Comparison of ENCODE assay signal across 18 cellular contexts in genomic region chr10:133224861-133225366, GRCh38. TPM values are rescaled to one million over a fixed set of nuclear protein-coding genes. Genes with fewer than 3 reads are reported as not detected.
DNase-seq lines count a peak whose midpoint lies in the region; ATAC-seq and TF ChIP-seq lines count a peak whose summit lies in the region.
"Had no signal": no experiment of that assay in that cellular context is flagged by ENCODE, and none has a peak within 500 bp of the region (broad histone marks: within the 10 kb centered on the region; RNA-seq: fewer than 3 reads in every experiment).

No MANE protein-coding gene starts in this region.

- CTCF ChIA-PET in activated CD4-positive, alpha-beta memory T cell treated with anti-CD3 and anti-CD28 coated beads, Interleukin-2, amount 10 ng/mL, durations not matched to agents 7 days and 5 days (lab: Charles Lee), result interaction anchor here (2.6 to 3.3 kb wide), 3 partner anchors 34 to 105 kb away, joined by 7 to 24 read pairs (median 15); no protein-coding TSS in a partner anchor
- CTCF ChIA-PET in activated CD4-positive, alpha-beta memory T cell treated with anti-CD3 and anti-CD28 coated beads for 36 hours (lab: Charles Lee), result interaction anchor here (0.6 to 3.6 kb wide), 4 partner anchors 33 to 83 kb away, joined by 3 to 17 read pairs (median 4); no protein-coding TSS in a partner anchor

- H3K9me3 Mint-ChIP-seq in activated CD4-positive, alpha-beta memory T cell treated with anti-CD3 and anti-CD28 coated beads, Interleukin-2, amount 10 ng/mL, durations not matched to agents 7 days and 5 days, result no peaks in the 10 kb centered on the region
- H3K9me3 Mint-ChIP-seq in activated CD4-positive, alpha-beta memory T cell treated with anti-CD3 and anti-CD28 coated beads for 36 hours, result no peaks in the 10 kb centered on the region
- H3K9me3 Mint-ChIP-seq in activated T-helper 2 cell treated with anti-CD3 and anti-CD28 coated beads, Interferon-gamma antibody, Interleukin-2, Interleukin-4, amounts not matched to agents 10 μg/mL and 5 μg/mL and 100 μg/mL, durations not matched to agents 14 hours and 24 hours and 36 hours, result no peaks in the 10 kb centered on the region
- H3K9me3 Mint-ChIP-seq: naive B cell had no signal

- peak overlapping the region; percentile 44 for H3K4me3 Mint-ChIP-seq in activated CD4-positive, alpha-beta memory T cell treated with anti-CD3 and anti-CD28 coated beads, Interleukin-2, amount 10 ng/mL, durations not matched to agents 7 days and 5 days
- no peak overlapping the region for H3K4me3 Mint-ChIP-seq in activated CD4-positive, alpha-beta memory T cell treated with anti-CD3 and anti-CD28 coated beads for 36 hours
- peak overlapping the region; percentile 33 for H3K4me3 Mint-ChIP-seq in activated T-helper 2 cell treated with anti-CD3 and anti-CD28 coated beads, Interferon-gamma antibody, Interleukin-2, Interleukin-4, amounts not matched to agents 10 μg/mL and 5 μg/mL and 100 μg/mL, durations not matched to agents 14 hours and 24 hours and 36 hours (ENCODE audit: low read depth)
- H3K4me3 Mint-ChIP-seq: naive B cell had no signal

- TF ChIP-seq CTCF in lower lobe of right lung (IDR thresholded peaks at IDR 0.05) (no peak), upper lobe of right lung (IDR thresholded peaks at IDR 0.05) (no peak), right atrium auricular region (IDR thresholded peaks at IDR 0.05) (no peak), psoas muscle (IDR thresholded peaks at IDR 0.05) (no peak)

- H3K4me1 ChIP-seq in lower lobe of right lung, result peaks cover 14% of the 10 kb centered on the region
- H3K4me1 ChIP-seq in upper lobe of right lung, result no peaks in the 10 kb centered on the region
- H3K4me1 ChIP-seq in right atrium auricular region, result peaks cover 0 to 6% of the 10 kb centered on the region in 2 donors
- no peaks in the 10 kb centered on the region for H3K4me1 ChIP-seq in psoas muscle

- H3K27me3 ChIP-seq in lower lobe of right lung (ENCODE audit: low read depth) (peaks cover 59% of the 10 kb centered on the region), upper lobe of right lung (peaks cover 37% of the 10 kb centered on the region), right atrium auricular region (peaks cover 0 to 10% of the 10 kb centered on the region in 2 donors), psoas muscle (ENCODE audit: insufficient read depth in 3 of 3, low read length in 2 of 3) (peaks cover 3 to 67% (median 33%) of the 10 kb centered on the region in 3 donors)

- H3K27ac ChIP-seq in lower lobe of right lung, result peak overlapping the region; percentile 38
- H3K27ac ChIP-seq in upper lobe of right lung, result no peak overlapping the region
- H3K27ac ChIP-seq in right atrium auricular region, result no peak overlapping the region
- no peak overlapping the region for H3K27ac ChIP-seq in psoas muscle
- H3K27ac ChIP-seq: tibial artery, VCaP had no signal

- peaks cover 30% of the 10 kb centered on the region for H3K27me3 Mint-ChIP-seq in activated CD4-positive, alpha-beta memory T cell treated with anti-CD3 and anti-CD28 coated beads, Interleukin-2, amount 10 ng/mL, durations not matched to agents 7 days and 5 days
- H3K27me3 Mint-ChIP-seq in activated CD4-positive, alpha-beta memory T cell treated with anti-CD3 and anti-CD28 coated beads for 36 hours, result peaks cover 41% of the 10 kb centered on the region
- peaks cover 24% of the 10 kb centered on the region for H3K27me3 Mint-ChIP-seq in activated T-helper 2 cell treated with anti-CD3 and anti-CD28 coated beads, Interferon-gamma antibody, Interleukin-2, Interleukin-4, amounts not matched to agents 10 μg/mL and 5 μg/mL and 100 μg/mL, durations not matched to agents 14 hours and 24 hours and 36 hours (ENCODE audit: low read depth)

- POLR2A ChIA-PET in activated CD4-positive, alpha-beta memory T cell treated with anti-CD3 and anti-CD28 coated beads, Interleukin-2, amount 10 ng/mL, durations not matched to agents 7 days and 5 days (lab: Charles Lee), result interaction anchor here (1.1 to 2.7 kb wide), 5 partner anchors 34 to 53 kb away, joined by 3 to 8 read pairs (median 7); partner anchors contain the start of gene ADAM8
- POLR2A ChIA-PET in activated CD4-positive, alpha-beta memory T cell treated with anti-CD3 and anti-CD28 coated beads for 36 hours (lab: Charles Lee), result interaction anchor here (0.9 kb wide), 1 partner anchor 38 kb away, joined by 4 read pairs; no protein-coding TSS in a partner anchor

- peaks cover 7% of the 10 kb centered on the region for H3K36me3 Mint-ChIP-seq in activated CD4-positive, alpha-beta memory T cell treated with anti-CD3 and anti-CD28 coated beads, Interleukin-2, amount 10 ng/mL, durations not matched to agents 7 days and 5 days (ENCODE audit: low read depth)
- H3K36me3 Mint-ChIP-seq in activated CD4-positive, alpha-beta memory T cell treated with anti-CD3 and anti-CD28 coated beads for 36 hours, result no peaks in the 10 kb centered on the region
- H3K36me3 Mint-ChIP-seq in activated T-helper 2 cell treated with anti-CD3 and anti-CD28 coated beads, Interferon-gamma antibody, Interleukin-2, Interleukin-4, amounts not matched to agents 10 μg/mL and 5 μg/mL and 100 μg/mL, durations not matched to agents 14 hours and 24 hours and 36 hours (ENCODE audit: low read depth), result no peaks in the 10 kb centered on the region
- H3K36me3 Mint-ChIP-seq: naive B cell had no signal

- WGBS in psoas muscle, 3 donors, result 41 to 55% (median 51%) methylated on average over 18 of the region's 18 CpGs

- H3K4me3 ChIP-seq in lower lobe of right lung (peak overlapping the region; percentile 21), upper lobe of right lung (no peak overlapping the region), right atrium auricular region (peak overlapping the region in 1 of 2 donors; percentile 28), psoas muscle (no peak overlapping the region)
- H3K4me3 ChIP-seq: tibial artery had no signal

- H3K4me1 Mint-ChIP-seq in activated CD4-positive, alpha-beta memory T cell treated with anti-CD3 and anti-CD28 coated beads, Interleukin-2, amount 10 ng/mL, durations not matched to agents 7 days and 5 days, result peaks cover 32% of the 10 kb centered on the region
- H3K4me1 Mint-ChIP-seq in activated CD4-positive, alpha-beta memory T cell treated with anti-CD3 and anti-CD28 coated beads for 36 hours (ENCODE audit: low read depth), result peaks cover 23% of the 10 kb centered on the region
- peaks cover 19% of the 10 kb centered on the region for H3K4me1 Mint-ChIP-seq in activated T-helper 2 cell treated with anti-CD3 and anti-CD28 coated beads, Interferon-gamma antibody, Interleukin-2, Interleukin-4, amounts not matched to agents 10 μg/mL and 5 μg/mL and 100 μg/mL, durations not matched to agents 14 hours and 24 hours and 36 hours (ENCODE audit: low read depth)

- intact Hi-C loops in activated CD4-positive, alpha-beta memory T cell treated with anti-CD3 and anti-CD28 coated beads for 36 hours (cut with micrococcal nuclease), result no loop called here
- intact Hi-C loops in activated T-helper 2 cell treated with anti-CD3 and anti-CD28 coated beads, Interferon-gamma antibody, Interleukin-2, Interleukin-4, amounts not matched to agents 10 μg/mL and 5 μg/mL and 100 μg/mL, durations not matched to agents 14 hours and 24 hours and 36 hours (cut with micrococcal nuclease), result loop anchor here (5.0 to 10.0 kb wide), 2 partner anchors 63 to 80 kb away; partner anchors contain the start of gene KNDC1
- intact Hi-C loops in lower lobe of right lung (cut with DNase I), result no loop called here
- intact Hi-C loops in upper lobe of right lung (cut with DNase I), result no loop called here
- intact Hi-C loops in psoas muscle (cut with DNase I), result no loop called here

- no peak for DNase-seq in activated CD4-positive, alpha-beta memory T cell treated with anti-CD3 and anti-CD28 coated beads, Interleukin-2, amount 10 ng/mL, durations not matched to agents 7 days and 5 days
- DNase-seq in activated CD4-positive, alpha-beta memory T cell treated with anti-CD3 and anti-CD28 coated beads for 36 hours, result no peak
- DNase-seq in activated T-helper 2 cell treated with anti-CD3 and anti-CD28 coated beads, Interferon-gamma antibody, Interleukin-2, Interleukin-4, amounts not matched to agents 10 μg/mL and 5 μg/mL and 100 μg/mL, durations not matched to agents 14 hours and 24 hours and 36 hours (ENCODE audit: low spot score), result no peak
- DNase-seq in lower lobe of right lung (no peak), upper lobe of right lung (no peak), right atrium auricular region (ENCODE audit: low spot score) (no peak), psoas muscle (no peak), D341Med (ENCODE audit: low spot score) (no peak)
- DNase-seq: KG1, naive B cell, NCI-H1436 treated with DMSO at 0.1 percent for 48 hours, NCI-H510A, tibial artery had no signal

- peak; percentile 68 to 90 for ATAC-seq in lower lobe of right lung
- ATAC-seq in upper lobe of right lung, result peak; percentile 62
- no peak for ATAC-seq in psoas muscle

- no peaks in the 10 kb centered on the region for H3K36me3 ChIP-seq in lower lobe of right lung
- no peaks in the 10 kb centered on the region for H3K36me3 ChIP-seq in upper lobe of right lung
- H3K36me3 ChIP-seq in right atrium auricular region, result no peaks in the 10 kb centered on the region
- H3K36me3 ChIP-seq in psoas muscle (ENCODE audit: insufficient read depth in 1 of 2, low read depth in 1 of 2), result no peaks in the 10 kb centered on the region
- H3K36me3 ChIP-seq: tibial artery had no signal

- H3K27ac Mint-ChIP-seq in activated CD4-positive, alpha-beta memory T cell treated with anti-CD3 and anti-CD28 coated beads, Interleukin-2, amount 10 ng/mL, durations not matched to agents 7 days and 5 days, result peak overlapping the region; percentile 78
- no peak overlapping the region for H3K27ac Mint-ChIP-seq in activated CD4-positive, alpha-beta memory T cell treated with anti-CD3 and anti-CD28 coated beads for 36 hours
- no peak overlapping the region for H3K27ac Mint-ChIP-seq in activated T-helper 2 cell treated with anti-CD3 and anti-CD28 coated beads, Interferon-gamma antibody, Interleukin-2, Interleukin-4, amounts not matched to agents 10 μg/mL and 5 μg/mL and 100 μg/mL, durations not matched to agents 14 hours and 24 hours and 36 hours
- H3K27ac Mint-ChIP-seq: naive B cell had no signal

- H3K9me3 ChIP-seq in lower lobe of right lung (no peaks in the 10 kb centered on the region), upper lobe of right lung (no peaks in the 10 kb centered on the region), right atrium auricular region (no peaks in the 10 kb centered on the region), psoas muscle (no peaks in the 10 kb centered on the region)
- H3K9me3 ChIP-seq: tibial artery had no signal

RNA-seq across cellular contexts. Expression of gene UTF1, which starts 5.1 kb away (rescaled TPM):
- total RNA-seq in activated CD4-positive, alpha-beta memory T cell treated with anti-CD3 and anti-CD28 coated beads, Interleukin-2, amount 10 ng/mL, durations not matched to agents 7 days and 5 days, result not detected
- not detected for total RNA-seq in activated CD4-positive, alpha-beta memory T cell treated with anti-CD3 and anti-CD28 coated beads for 36 hours
- 0.16 and 0.28 TPM in 2 replicates for total RNA-seq in activated T-helper 2 cell treated with anti-CD3 and anti-CD28 coated beads, Interferon-gamma antibody, Interleukin-2, Interleukin-4, amounts not matched to agents 10 μg/mL and 5 μg/mL and 100 μg/mL, durations not matched to agents 14 hours and 24 hours and 36 hours
- total RNA-seq in lower lobe of right lung (not detected), upper lobe of right lung (not detected), right atrium auricular region (not detected), psoas muscle (not detected)
- polyA plus RNA-seq in psoas muscle, result not detected
- total RNA-seq: cerebellum, glomerular endothelial cell, OCI-LY7 had no signal
- polyA plus RNA-seq: keratinocyte had no signal

RNA-seq across cellular contexts. Expression of gene VENTX, which starts 12.7 kb away (rescaled TPM):
- not detected for total RNA-seq in activated CD4-positive, alpha-beta memory T cell treated with anti-CD3 and anti-CD28 coated beads, Interleukin-2, amount 10 ng/mL, durations not matched to agents 7 days and 5 days
- under 1 TPM; 0.07 to 0.12 TPM for total RNA-seq in activated CD4-positive, alpha-beta memory T cell treated with anti-CD3 and anti-CD28 coated beads for 36 hours
- 0.07 TPM in 1 of 2 replicates, not detected in the other for total RNA-seq in activated T-helper 2 cell treated with anti-CD3 and anti-CD28 coated beads, Interferon-gamma antibody, Interleukin-2, Interleukin-4, amounts not matched to agents 10 μg/mL and 5 μg/mL and 100 μg/mL, durations not matched to agents 14 hours and 24 hours and 36 hours
- 4.5 TPM for total RNA-seq in lower lobe of right lung
- 3.4 TPM for total RNA-seq in upper lobe of right lung
- under 1 TPM; 0.44 to 0.63 TPM for total RNA-seq in right atrium auricular region
- under 1 TPM; 0.21 to 0.32 (median 0.27) TPM for total RNA-seq in psoas muscle
- polyA plus RNA-seq in psoas muscle, result under 1 TPM; 0.03 to 0.34 (median 0.13) TPM
- total RNA-seq: glomerular endothelial cell, OCI-LY7 had no signal
- polyA plus RNA-seq: keratinocyte had no signal

RNA-seq across cellular contexts. Expression of gene ADAM8, which starts 51.8 kb away (rescaled TPM):
- total RNA-seq in activated CD4-positive, alpha-beta memory T cell treated with anti-CD3 and anti-CD28 coated beads, Interleukin-2, amount 10 ng/mL, durations not matched to agents 7 days and 5 days, result 100 to 1,000 TPM; 206 to 207 TPM
- 100 to 1,000 TPM; 160 to 165 TPM for total RNA-seq in activated CD4-positive, alpha-beta memory T cell treated with anti-CD3 and anti-CD28 coated beads for 36 hours
- 214 and 220 TPM in 2 replicates for total RNA-seq in activated T-helper 2 cell treated with anti-CD3 and anti-CD28 coated beads, Interferon-gamma antibody, Interleukin-2, Interleukin-4, amounts not matched to agents 10 μg/mL and 5 μg/mL and 100 μg/mL, durations not matched to agents 14 hours and 24 hours and 36 hours
- 18.7 TPM for total RNA-seq in lower lobe of right lung
- 20.3 TPM for total RNA-seq in upper lobe of right lung
- total RNA-seq in right atrium auricular region, result 1 to 10 TPM in 1 of 2 donors, under 1 TPM in 1; 0.82 to 1.5 TPM
- 1 to 10 TPM; 2.2 to 2.8 (median 2.5) TPM for total RNA-seq in psoas muscle
- under 1 TPM; 0.21 to 0.94 (median 0.29) TPM for polyA plus RNA-seq in psoas muscle

Comparison
In these comparisons a context has a peak if more than half of its experiments do, and no peak if none do; other contexts are left out.
1. ATAC-seq: peak in lower lobe of right lung (2 of 2) and upper lobe of right lung (single experiment); none in psoas muscle (0 of 4).